21 cellular contexts compared by ENCODE assay signal in the genomic region with DNA sequence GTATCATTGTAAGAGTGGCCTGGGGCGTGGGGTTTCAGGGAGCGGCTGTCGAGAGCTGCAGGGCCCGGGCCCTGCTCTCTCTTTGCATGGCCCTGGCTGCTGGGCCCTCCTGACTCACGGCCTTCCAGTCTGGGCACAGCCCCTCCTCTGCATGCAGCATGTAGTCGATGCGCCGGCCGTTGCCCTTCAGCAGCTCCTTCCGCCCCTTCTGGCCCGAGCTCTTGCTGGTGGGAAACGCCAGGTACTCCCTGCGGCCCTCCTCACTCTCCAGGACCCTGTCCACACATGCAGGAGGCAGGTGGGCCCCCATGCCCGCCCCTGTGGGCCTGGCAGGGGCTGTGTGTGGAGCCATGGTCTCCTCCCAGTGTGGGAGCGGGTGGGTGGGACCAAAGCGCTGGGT. TPM values are rescaled to one million over a fixed set of nuclear protein-coding genes. Genes with fewer than 3 reads are reported as not detected.
A peak's percentile ranks its signal among the peaks of the same experiment; 100 is the strongest.
DNase-seq lines count a peak whose midpoint lies in the region; ATAC-seq, FAIRE-seq and TF ChIP-seq lines count a peak whose summit lies in the region.
"Had no signal": no experiment of that assay in that cellular context is flagged by ENCODE, and none has a peak within 500 bp of the region (broad histone marks: within the 10 kb centered on the region; RNA-seq: fewer than 3 reads in every experiment).

No MANE protein-coding gene starts in this region.

- no peak overlapping the region for H3K27ac Mint-ChIP-seq in endodermal cell
- H3K27ac Mint-ChIP-seq in naive thymus-derived CD8-positive, alpha-beta T cell: no peak overlapping the region
- H3K27ac Mint-ChIP-seq in CD8-positive, alpha-beta T cell: no peak overlapping the region
- H3K27ac Mint-ChIP-seq: CD4-positive, alpha-beta T cell; HFFc6 had no signal

- no peaks in the 10 kb centered on the region for H4K20me1 ChIP-seq in Loucy (ENCODE audit: insufficient read depth, low read length, poor library complexity, severe bottlenecking)

- H3K9me3 ChIP-seq in Loucy (ENCODE audit: insufficient read depth, low read depth, low read length) (no peaks in the 10 kb centered on the region), endodermal cell (ENCODE audit: control insufficient read depth, low read length) (no peaks in the 10 kb centered on the region), kidney (ENCODE audit: control insufficient read depth in 1 of 2, low read length in 2 of 2) (no peaks in the 10 kb centered on the region)
- no peaks in the 10 kb centered on the region for H3K9me3 ChIP-seq in CD8-positive, alpha-beta T cell (ENCODE audit: low read length)
- H3K9me3 ChIP-seq: A549 had no signal

- H3K4me1 Mint-ChIP-seq in endodermal cell: peaks cover 2% of the 10 kb centered on the region
- peaks cover 13 to 37% (median 25%) of the 10 kb centered on the region in 4 donors for H3K4me1 Mint-ChIP-seq in naive thymus-derived CD8-positive, alpha-beta T cell
- peaks cover 18% of the 10 kb centered on the region for H3K4me1 Mint-ChIP-seq in CD8-positive, alpha-beta T cell (ENCODE audit: low read depth)

- H3K9ac ChIP-seq in Loucy (ENCODE audit: low read depth, low read length, poor library complexity, severe bottlenecking) (peak overlapping the region; percentile 19), endodermal cell (ENCODE audit: extremely low read depth, low read length, poor library complexity, severe bottlenecking) (no peak overlapping the region), kidney (ENCODE audit: low read length in 2 of 2) (no peak overlapping the region)

- POLR2A ChIA-PET in naive thymus-derived CD8-positive, alpha-beta T cell (lab: Charles Lee): interaction anchor here (1.2 kb wide), 1 partner anchor 56 kb away, joined by 3 read pairs; no protein-coding TSS in a partner anchor
- POLR2A ChIA-PET in CD8-positive, alpha-beta T cell (lab: Charles Lee): no interaction called here

- H3K4me3 ChIP-seq in Loucy (ENCODE audit: low read length, poor library complexity, severe bottlenecking) (no peak overlapping the region), endodermal cell (ENCODE audit: low read length) (no peak overlapping the region), kidney (ENCODE audit: low read length in 2 of 2) (no peak overlapping the region)
- no peak overlapping the region for H3K4me3 ChIP-seq in CD8-positive, alpha-beta T cell (ENCODE audit: low read depth, low read length)
- H3K4me3 ChIP-seq: A549 had no signal

- H3K27ac ChIP-seq in endodermal cell (ENCODE audit: low read depth, low read length): no peak overlapping the region
- H3K27ac ChIP-seq in kidney (ENCODE audit: low read depth in 2 of 2, low read length in 2 of 2): no peak overlapping the region
- no peak overlapping the region for H3K27ac ChIP-seq in CD8-positive, alpha-beta T cell (ENCODE audit: low read depth, low read length)
- H3K27ac ChIP-seq: A549 had no signal

- intact Hi-C loops in kidney (cut with DNase I): no loop called here
- intact Hi-C loops in CD8-positive, alpha-beta T cell (cut with DNase I, micrococcal nuclease): no loop called here

- no peak for ATAC-seq in naive thymus-derived CD8-positive, alpha-beta T cell
- no peak for ATAC-seq in CD8-positive, alpha-beta T cell

- no peaks in the 10 kb centered on the region for H3K27me3 Mint-ChIP-seq in endodermal cell (ENCODE audit: insufficient read depth)
- peaks cover 0 to 8% (median 0%) of the 10 kb centered on the region in 5 donors for H3K27me3 Mint-ChIP-seq in naive thymus-derived CD8-positive, alpha-beta T cell
- no peaks in the 10 kb centered on the region for H3K27me3 Mint-ChIP-seq in CD8-positive, alpha-beta T cell (ENCODE audit: low read depth)
- H3K27me3 Mint-ChIP-seq: CD4-positive, alpha-beta T cell had no signal

- peak; percentile 76 for DNase-seq in AG20443 (ENCODE audit: low spot score)
- DNase-seq in endodermal cell: peak; percentile 52
- DNase-seq in kidney: peak; percentile 76
- DNase-seq in naive thymus-derived CD8-positive, alpha-beta T cell: no peak
- DNase-seq in NCI-H69 (lab: John Stamatoyannopoulos, UW): no peak
- DNase-seq in CD8-positive, alpha-beta T cell: no peak
- DNase-seq in H54 (ENCODE audit: insufficient read length, low spot score): no peak
- DNase-seq: AML-193; CD4-positive, alpha-beta T cell; DMS79; GDM1; HFFc6; NCI-H1092 treated with DMSO at 0.1 percent for 48 hours; NCI-H1694 treated with DMSO at 0.1 percent for 48 hours; NCI-H345; NCI-H774; SHP77 had no signal

- H3K36me3 ChIP-seq in Loucy (ENCODE audit: insufficient read depth, low read length): peaks cover 6% of the 10 kb centered on the region; the same call in 1 of the 2 replicates
- H3K36me3 ChIP-seq in endodermal cell (ENCODE audit: control insufficient read depth, insufficient read depth, low read length): peaks cover 16% of the 10 kb centered on the region
- peaks cover 6 to 9% of the 10 kb centered on the region in 2 donors for H3K36me3 ChIP-seq in kidney (ENCODE audit: control insufficient read depth in 1 of 2, insufficient read depth in 2 of 2, low read length in 2 of 2)
- H3K36me3 ChIP-seq in CD8-positive, alpha-beta T cell (ENCODE audit: insufficient read depth, low read length): peaks cover 23% of the 10 kb centered on the region

- no peak overlapping the region for H3K4me3 Mint-ChIP-seq in endodermal cell
- H3K4me3 Mint-ChIP-seq in naive thymus-derived CD8-positive, alpha-beta T cell: no peak overlapping the region
- no peak overlapping the region for H3K4me3 Mint-ChIP-seq in CD8-positive, alpha-beta T cell
- H3K4me3 Mint-ChIP-seq: CD4-positive, alpha-beta T cell; HFFc6 had no signal

- H3K4me2 ChIP-seq in Loucy (ENCODE audit: low read depth, low read length, poor library complexity, severe bottlenecking): no peak overlapping the region
- H3K4me2 ChIP-seq: A549 had no signal

- no peaks in the 10 kb centered on the region for H3K9me2 ChIP-seq in Loucy (replicated peaks; ENCODE audit: low read depth, low read length)

- no peak for FAIRE-seq in kidney (lab: Jason Lieb, UNC)
- FAIRE-seq in H54 (lab: Jason Lieb, UNC): no peak
- FAIRE-seq: A549, H1, HTR-8/SVneo had no signal

- no peaks in the 10 kb centered on the region for H3K27me3 ChIP-seq in Loucy (ENCODE audit: insufficient read depth, low read length, poor library complexity, severe bottlenecking)
- H3K27me3 ChIP-seq in endodermal cell (ENCODE audit: control insufficient read depth, insufficient read depth, low read length, poor library complexity, severe bottlenecking): no peaks in the 10 kb centered on the region
- H3K27me3 ChIP-seq in CD8-positive, alpha-beta T cell (ENCODE audit: insufficient read depth, low read length): no peaks in the 10 kb centered on the region

- no peaks in the 10 kb centered on the region for H3K79me2 ChIP-seq in Loucy (ENCODE audit: insufficient read depth, low read length)

- no peaks in the 10 kb centered on the region; the same call in 1 of the 2 replicates for H3F3A ChIP-seq in Loucy (ENCODE audit: low read depth)

- H3K9me3 Mint-ChIP-seq in endodermal cell: no peaks in the 10 kb centered on the region
- H3K9me3 Mint-ChIP-seq in naive thymus-derived CD8-positive, alpha-beta T cell: no peaks in the 10 kb centered on the region
- H3K9me3 Mint-ChIP-seq in CD8-positive, alpha-beta T cell: no peaks in the 10 kb centered on the region
- H3K9me3 Mint-ChIP-seq: CD4-positive, alpha-beta T cell; HFFc6 had no signal

- no peak overlapping the region for H2AFZ ChIP-seq in Loucy (ENCODE audit: low read length)

- no peak for TF ChIP-seq CTCF in Loucy (conservative IDR thresholded peaks at IDR 0.05; ENCODE audit: low read length)
- TF ChIP-seq CTCF in endodermal cell (conservative IDR thresholded peaks at IDR 0.05): no peak
- TF ChIP-seq CTCF in kidney (IDR thresholded peaks at IDR 0.05; ENCODE audit: borderline replicate concordance, extremely low read depth, insufficient read depth): no peak
- TF ChIP-seq CTCF in CD8-positive, alpha-beta T cell (IDR thresholded peaks at IDR 0.05): no peak

- H3K4me1 ChIP-seq in Loucy (ENCODE audit: insufficient read depth, low read length, poor library complexity, severe bottlenecking): peaks cover 90% of the 10 kb centered on the region
- H3K4me1 ChIP-seq in endodermal cell (ENCODE audit: control insufficient read depth, insufficient read depth, low read length): no peaks in the 10 kb centered on the region
- peaks cover 0 to 7% of the 10 kb centered on the region in 2 donors for H3K4me1 ChIP-seq in kidney (ENCODE audit: control insufficient read depth in 1 of 2, insufficient read depth in 1 of 2, low read depth in 1 of 2, low read length in 2 of 2)
- H3K4me1 ChIP-seq in CD8-positive, alpha-beta T cell (ENCODE audit: insufficient read depth, low read length): peaks cover 23% of the 10 kb centered on the region
- H3K4me1 ChIP-seq: A549 had no signal

- 85 to 89% methylated on average over 10 to 16 of the region's 16 CpGs for WGBS in endodermal cell (ENCODE audit: insufficient coverage in 1 of 2, insufficient read length in 1 of 2), 2 experiments

- peaks cover 7% of the 10 kb centered on the region for H3K36me3 Mint-ChIP-seq in endodermal cell (ENCODE audit: low read depth)
- H3K36me3 Mint-ChIP-seq in naive thymus-derived CD8-positive, alpha-beta T cell: peaks cover 0 to 24% (median 11%) of the 10 kb centered on the region in 3 donors
- peaks cover 16% of the 10 kb centered on the region for H3K36me3 Mint-ChIP-seq in CD8-positive, alpha-beta T cell

- TF ChIP-seq POLR2A in H54 (IDR thresholded peaks at IDR 0.05; ENCODE audit: low read depth, low read length): no peak

- CTCF ChIA-PET in CD8-positive, alpha-beta T cell (lab: Charles Lee): interaction anchor here (1.0 kb wide), 1 partner anchor 36 kb away, joined by 3 read pairs; no protein-coding TSS in a partner anchor

RNA-seq across cellular contexts. Expression of a gene that starts 50.7 kb away (rescaled TPM):
- total RNA-seq in endodermal cell (10 to 100 TPM; 63.9 to 68.5 TPM), kidney (33.7 TPM)
- 41.9 TPM for polyA plus RNA-seq in endodermal cell (2013, experiment 1 of 2)
- 41.1 TPM for polyA plus RNA-seq in endodermal cell (2013, experiment 2 of 2)
- 20.4 TPM for polyA plus RNA-seq in kidney (ENCODE audit: insufficient read depth, low read depth, low replicate concordance)
- 100 to 1,000 TPM; 110 to 112 TPM for total RNA-seq in naive thymus-derived CD8-positive, alpha-beta T cell
- polyA plus RNA-seq in naive thymus-derived CD8-positive, alpha-beta T cell: 10 to 100 TPM; 35.7 to 49.9 (median 43.2) TPM
- 10 to 100 TPM; 53.8 to 58.7 TPM for total RNA-seq in CD8-positive, alpha-beta T cell

RNA-seq across cellular contexts. Expression of a gene that starts 50.7 kb away (rescaled TPM):
- total RNA-seq in endodermal cell (10 to 100 TPM; 22.5 to 26.0 TPM), kidney (20.3 TPM)
- polyA plus RNA-seq in endodermal cell (2013, experiment 1 of 2): 20.1 TPM
- polyA plus RNA-seq in endodermal cell (2013, experiment 2 of 2): 19.2 TPM
- 9.2 TPM for polyA plus RNA-seq in kidney (ENCODE audit: insufficient read depth, low read depth, low replicate concordance)
- 10 to 100 TPM; 46.0 to 52.0 TPM for total RNA-seq in naive thymus-derived CD8-positive, alpha-beta T cell
- 10 to 100 TPM; 18.8 to 27.5 (median 23.3) TPM for polyA plus RNA-seq in naive thymus-derived CD8-positive, alpha-beta T cell
- total RNA-seq in CD8-positive, alpha-beta T cell: 10 to 100 TPM; 39.4 to 44.2 TPM

Comparison
In these comparisons a context has a peak if more than half of its experiments do, and no peak if none do; other contexts are left out.
1. DNase-seq: peak in AG20443 (single experiment), endodermal cell (single experiment) and kidney (single experiment); none in naive thymus-derived CD8-positive, alpha-beta T cell (0 of 10), NCI-H69 (single experiment), CD8-positive, alpha-beta T cell (0 of 7) and H54 (single experiment).